ENCODE assay signal across 23 cellular contexts in the genomic region with DNA sequence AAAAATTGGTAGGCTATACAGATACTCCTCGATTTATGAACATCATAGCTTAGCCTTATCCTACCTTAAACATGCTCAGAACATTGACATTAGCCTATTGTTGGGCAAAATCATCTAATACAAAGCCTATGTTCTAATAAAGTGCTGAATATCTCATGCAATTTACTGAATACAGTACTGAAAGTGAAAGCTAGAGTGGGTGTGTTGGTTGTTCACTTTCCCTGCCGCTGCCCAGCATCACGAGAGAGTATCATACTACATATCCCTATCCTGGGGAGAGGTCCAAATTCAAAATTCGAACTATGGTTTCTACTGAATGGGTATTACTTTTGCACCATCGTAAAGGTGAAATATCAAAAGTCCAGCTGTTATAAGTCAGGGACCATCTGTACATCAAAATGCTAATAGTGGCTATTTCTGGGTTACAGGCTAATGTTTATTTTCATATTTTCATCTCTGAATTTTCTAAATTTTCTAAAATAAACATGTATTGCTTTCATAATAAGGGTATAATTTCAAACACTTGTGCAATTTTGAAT. TPM values are rescaled to one million over a fixed set of nuclear protein-coding genes. Genes with fewer than 3 reads are reported as not detected.
DNase-seq lines count a peak whose midpoint lies in the region; ATAC-seq, FAIRE-seq and TF ChIP-seq lines count a peak whose summit lies in the region.
"Had no signal": no experiment of that assay in that cellular context is flagged by ENCODE, and none has a peak within 500 bp of the region (broad histone marks: within the 10 kb centered on the region; RNA-seq: fewer than 3 reads in every experiment).

No MANE protein-coding gene starts in this region.

- no peaks in the 10 kb centered on the region for H3K36me3 ChIP-seq in hepatocyte (replicated peaks; ENCODE audit: insufficient read depth, low read depth)
- no peaks in the 10 kb centered on the region for H3K36me3 ChIP-seq in breast epithelium
- no peaks in the 10 kb centered on the region for H3K36me3 ChIP-seq in ascending aorta
- H3K36me3 ChIP-seq: heart left ventricle had no signal

- ATAC-seq in A549 (no peak), T-cell (replicated peaks in 1 of 4) (no peak), HG02885 (IDR thresholded peaks at IDR 0.05; ENCODE audit: poor library complexity, unreplicated experiment) (no peak)
- ATAC-seq: heart left ventricle; left colon; natural killer cell; stimulated activated effector memory CD8-positive, alpha-beta T cell treated with anti-CD3 and anti-CD28 coated beads, Interleukin-12 subunit alpha, Interleukin-12 subunit beta, amount 100 ng/mL, for 72 hours had no signal

- TF ChIP-seq CTCF in A549 (IDR thresholded peaks at IDR 0.05), result no peak
- TF ChIP-seq CTCF in hepatocyte (IDR thresholded peaks at IDR 0.05; ENCODE audit: poor library complexity), result no peak
- TF ChIP-seq CTCF in breast epithelium (IDR thresholded peaks at IDR 0.05), result no peak
- no peak for TF ChIP-seq CTCF in ascending aorta (IDR thresholded peaks at IDR 0.05)

- H3K4me2 ChIP-seq in A549 (peak overlapping the region; percentile 20; the same call in 1 of the 3 replicates), hepatocyte (peak overlapping the region; percentile 44)

- peaks cover 0 to 12% of the 10 kb centered on the region in 2 donors for H3K27me3 Mint-ChIP-seq in T-cell

- no peak overlapping the region for H3K27ac Mint-ChIP-seq in T-cell
- H3K27ac Mint-ChIP-seq: activated T-helper 2 cell treated with anti-CD3 and anti-CD28 coated beads, Interferon-gamma antibody, Interleukin-2, Interleukin-4, amounts not matched to agents 10 μg/mL and 5 μg/mL and 100 μg/mL, durations not matched to agents 14 hours and 24 hours and 36 hours; endodermal cell; natural killer cell; stimulated activated effector memory CD8-positive, alpha-beta T cell treated with anti-CD3 and anti-CD28 coated beads, Interleukin-12 subunit alpha, Interleukin-12 subunit beta, amount 100 ng/mL, for 72 hours had no signal

- no peaks in the 10 kb centered on the region for H4K20me1 ChIP-seq in hepatocyte (ENCODE audit: insufficient read depth, poor library complexity, severe bottlenecking)

- intact Hi-C loops in breast epithelium (cut with DNase I; ENCODE audit: low total_unique reads) (no loop called here), ascending aorta (cut with DNase I) (no loop called here)

- H3K79me2 ChIP-seq in hepatocyte, result no peaks in the 10 kb centered on the region

- peaks cover 0 to 4% (median 4%) of the 10 kb centered on the region in 3 donors for H3K4me1 Mint-ChIP-seq in T-cell
- H3K4me1 Mint-ChIP-seq: natural killer cell; stimulated activated effector memory CD8-positive, alpha-beta T cell treated with anti-CD3 and anti-CD28 coated beads, Interleukin-12 subunit alpha, Interleukin-12 subunit beta, amount 100 ng/mL, for 72 hours had no signal

- FAIRE-seq in A549 (lab: Jason Lieb, UNC), result no peak
- FAIRE-seq: GM18507 had no signal

- no peak overlapping the region for H2AFZ ChIP-seq in hepatocyte
- H2AFZ ChIP-seq: GM23248 had no signal

- peak overlapping the region in 2 of 3 donors; percentile 1 to 28 for H3K4me3 Mint-ChIP-seq in T-cell
- H3K4me3 Mint-ChIP-seq: endodermal cell; natural killer cell; stimulated activated effector memory CD8-positive, alpha-beta T cell treated with anti-CD3 and anti-CD28 coated beads, Interleukin-12 subunit alpha, Interleukin-12 subunit beta, amount 100 ng/mL, for 72 hours had no signal

- H3K4me3 ChIP-seq in A549 (no peak overlapping the region), hepatocyte (no peak overlapping the region), breast epithelium (peak overlapping the region in 1 of 3 donors; percentile 28), ascending aorta (no peak overlapping the region)
- H3K4me3 ChIP-seq: GM23248 had no signal

- CTCF ChIA-PET in A549 (lab: Yijun Ruan, JAX) (interaction anchor here (1.0 to 1.3 kb wide), 3 partner anchors 11 to 124 kb away, joined by 3 to 5 read pairs (median 5); no protein-coding TSS in a partner anchor), T-cell (lab: Charles Lee) (no interaction called here)

- POLR2A ChIA-PET in A549 (lab: Yijun Ruan, JAX), result no interaction called here
- POLR2A ChIA-PET in T-cell (lab: Charles Lee), result no interaction called here

- H3K27me3 ChIP-seq in hepatocyte (no peaks in the 10 kb centered on the region), breast epithelium (no peaks in the 10 kb centered on the region), ascending aorta (no peaks in the 10 kb centered on the region)

- no peak for DNase-seq in A549 (ENCODE audit: low read depth in 1 of 2, low spot score in 1 of 2)
- peak; percentile 45 for DNase-seq in ELR (ENCODE audit: low read depth)
- no peak for DNase-seq in T-cell
- DNase-seq in hepatocyte (ENCODE audit: low spot score), result no peak
- no peak for DNase-seq in NCI-H2196 treated with DMSO at 0.1 percent for 48 hours (lab: John Stamatoyannopoulos, UW; ENCODE audit: unreplicated experiment)
- no peak for DNase-seq in breast epithelium (ENCODE audit: low spot score in 2 of 2)
- no peak for DNase-seq in ascending aorta (ENCODE audit: low spot score in 2 of 2)
- DNase-seq: activated CD4-positive, alpha-beta T cell treated with anti-CD3 and anti-CD28 coated beads for 1 hour; C1 segment of cervical spinal cord; endodermal cell; GM23248; heart left ventricle; Kasumi-1; left colon; natural killer cell; NCI-H2029 treated with DMSO at 0.1 percent for 48 hours; NK-92 treated with Interleukin-12 subunit alpha and Interleukin-12 subunit beta, amount 100 ng/mL, for 24 hours; stimulated activated CD4-positive, alpha-beta T cell treated with anti-CD3 and anti-CD28 coated beads, Interleukin-4, amount 100 ng/mL, for 1 hour had no signal

- TF ChIP-seq RAD21 in A549 (conservative IDR thresholded peaks at IDR 0.05 in 1 of 2, IDR thresholded peaks at IDR 0.05 in 1 of 2), result no peak

- peaks cover 0 to 10% (median 0%) of the 10 kb centered on the region in 3 donors for H3K9me3 Mint-ChIP-seq in T-cell
- H3K9me3 Mint-ChIP-seq: stimulated activated effector memory CD8-positive, alpha-beta T cell treated with anti-CD3 and anti-CD28 coated beads, Interleukin-12 subunit alpha, Interleukin-12 subunit beta, amount 100 ng/mL, for 72 hours had no signal

- H3K9me2 ChIP-seq in hepatocyte (replicated peaks; ENCODE audit: insufficient read depth), result no peaks in the 10 kb centered on the region

- no peak for TF ChIP-seq POLR2A in A549 (IDR thresholded peaks at IDR 0.05; ENCODE audit: low read length)
- no peak for TF ChIP-seq POLR2A in breast epithelium (IDR thresholded peaks at IDR 0.05)

- 56% methylated on average over 5 of the region's 5 CpGs for WGBS in A549 (ENCODE audit: missing lambda C conversion rate)
- WGBS in hepatocyte (ENCODE audit: low lambda C conversion rate, missing lambda C conversion rate), result 81% methylated on average over 5 of the region's 5 CpGs

- H3K4me1 ChIP-seq in A549 (no peaks in the 10 kb centered on the region), hepatocyte (ENCODE audit: insufficient read depth) (no peaks in the 10 kb centered on the region), breast epithelium (no peaks in the 10 kb centered on the region), ascending aorta (no peaks in the 10 kb centered on the region)
- H3K4me1 ChIP-seq: heart left ventricle had no signal

- H3K9me3 ChIP-seq in A549, result peaks cover 19% of the 10 kb centered on the region
- peaks cover 8% of the 10 kb centered on the region for H3K9me3 ChIP-seq in hepatocyte (ENCODE audit: low read depth)
- H3K9me3 ChIP-seq in breast epithelium, result peaks cover 0 to 10% of the 10 kb centered on the region in 2 donors
- H3K9me3 ChIP-seq in ascending aorta, result no peaks in the 10 kb centered on the region

- no peak overlapping the region for H3K27ac ChIP-seq in A549
- H3K27ac ChIP-seq in hepatocyte, result peak overlapping the region; percentile 38
- H3K27ac ChIP-seq in breast epithelium, result no peak overlapping the region
- no peak overlapping the region for H3K27ac ChIP-seq in ascending aorta
- H3K27ac ChIP-seq: GM23248, heart left ventricle had no signal

- H3K36me3 Mint-ChIP-seq in T-cell, result no peaks in the 10 kb centered on the region
- H3K36me3 Mint-ChIP-seq: stimulated activated effector memory CD8-positive, alpha-beta T cell treated with anti-CD3 and anti-CD28 coated beads, Interleukin-12 subunit alpha, Interleukin-12 subunit beta, amount 100 ng/mL, for 72 hours had no signal

- TF ChIP-seq EP300 in A549 (IDR thresholded peaks at IDR 0.05), result no peak

TF ChIP-seq in A549, 52 proteins besides CTCF, POLR2A, EP300 and RAD21 (continues in another document):
- TF ChIP-seq, protein P1, sequence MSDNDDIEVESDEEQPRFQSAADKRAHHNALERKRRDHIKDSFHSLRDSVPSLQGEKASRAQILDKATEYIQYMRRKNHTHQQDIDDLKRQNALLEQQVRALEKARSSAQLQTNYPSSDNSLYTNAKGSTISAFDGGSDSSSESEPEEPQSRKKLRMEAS (IDR thresholded peaks at IDR 0.05), result no peak
- TF ChIP-seq FOSL2 (IDR thresholded peaks at IDR 0.05), result no peak
- no peak for TF ChIP-seq FOSL2 (CRISPR knock-in tag; IDR thresholded peaks at IDR 0.05)
- TF ChIP-seq CEBPB (IDR thresholded peaks at IDR 0.05), result no peak
- TF ChIP-seq POLR2AphosphoS2 (conservative IDR thresholded peaks at IDR 0.05; ENCODE audit: low read length), result no peak
- TF ChIP-seq CHD2 (IDR thresholded peaks at IDR 0.05; ENCODE audit: low read length, partially characterized antibody), result no peak
- TF ChIP-seq, protein P2, sequence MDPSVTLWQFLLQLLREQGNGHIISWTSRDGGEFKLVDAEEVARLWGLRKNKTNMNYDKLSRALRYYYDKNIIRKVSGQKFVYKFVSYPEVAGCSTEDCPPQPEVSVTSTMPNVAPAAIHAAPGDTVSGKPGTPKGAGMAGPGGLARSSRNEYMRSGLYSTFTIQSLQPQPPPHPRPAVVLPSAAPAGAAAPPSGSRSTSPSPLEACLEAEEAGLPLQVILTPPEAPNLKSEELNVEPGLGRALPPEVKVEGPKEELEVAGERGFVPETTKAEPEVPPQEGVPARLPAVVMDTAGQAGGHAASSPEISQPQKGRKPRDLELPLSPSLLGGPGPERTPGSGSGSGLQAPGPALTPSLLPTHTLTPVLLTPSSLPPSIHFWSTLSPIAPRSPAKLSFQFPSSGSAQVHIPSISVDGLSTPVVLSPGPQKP (IDR thresholded peaks at IDR 0.05; ENCODE audit: low read depth, low read length), result no peak
- no peak for TF ChIP-seq JUNB (IDR thresholded peaks at IDR 0.05)
- no peak for TF ChIP-seq CHD4 (IDR thresholded peaks at IDR 0.05; ENCODE audit: borderline replicate concordance)
- no peak for TF ChIP-seq SREBF2 (IDR thresholded peaks at IDR 0.05)
- no peak for TF ChIP-seq TP53 (CRISPR knock-in tag; IDR thresholded peaks at IDR 0.05)
- TF ChIP-seq RNF2 (IDR thresholded peaks at IDR 0.05; ENCODE audit: borderline replicate concordance, low read depth), result no peak

RNA-seq across cellular contexts. Expression of a gene that starts 54.5 kb away (rescaled TPM):
- polyA plus RNA-seq in A549 (2011; rRNA removed), result 0.34 and 0.86 TPM in 2 replicates
- not detected in 2 replicates for polyA plus RNA-seq in A549 (2012; cell fraction: cytosol; rRNA removed)
- polyA plus RNA-seq in A549 (2012; cell fraction: nucleus; rRNA removed), result not detected in 2 replicates
- 0.39 to 0.70 TPM (median 0.40 TPM) in 3 replicates for polyA plus RNA-seq in A549 (2017; fragmentation: RNase III; extraction: RNeasy Plus Mini Kit Qiagen cat#74134 plus additional on column Dnase treatment)
- not detected in 2 replicates for polyA minus RNA-seq in A549 (2011; rRNA and poly(A)+ RNA removed)
- total RNA-seq in T-cell, result not detected
- total RNA-seq in hepatocyte, result not detected in 2 replicates
- not detected in 2 replicates for polyA plus RNA-seq in hepatocyte
- not detected for total RNA-seq in breast epithelium
- total RNA-seq in ascending aorta, result not detected
- total RNA-seq: activated T-helper 2 cell treated with anti-CD3 and anti-CD28 coated beads, Interferon-gamma antibody, Interleukin-2, Interleukin-4, amounts not matched to agents 10 μg/mL and 5 μg/mL and 100 μg/mL, durations not matched to agents 14 hours and 24 hours and 36 hours; endodermal cell; GM23248; heart left ventricle; left colon; natural killer cell; ureter had no signal
- polyA plus RNA-seq: GM23248 had no signal
